Comparison of ENCODE assay signal across 26 cellular contexts in the genomic region with DNA sequence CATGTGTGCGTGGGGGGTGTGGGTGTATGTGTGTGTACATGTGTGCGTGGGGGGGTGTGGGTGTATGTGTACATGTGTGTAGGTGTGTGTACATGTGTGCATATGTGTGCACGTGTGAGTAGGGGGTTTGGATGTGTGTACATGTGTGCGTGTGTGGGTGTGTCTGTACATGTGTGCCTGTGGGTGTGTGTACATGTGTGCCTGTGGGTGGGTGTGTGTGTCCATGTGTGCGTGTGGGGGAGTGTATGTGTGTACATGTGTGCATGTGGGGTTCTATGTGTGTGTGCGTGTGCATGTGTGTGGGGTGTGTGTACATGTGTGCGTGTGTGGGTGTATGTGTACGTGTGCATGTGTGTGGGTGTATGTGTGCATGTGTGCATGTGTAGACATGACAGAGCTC.
DNase-seq lines count a peak whose midpoint lies in the region; ATAC-seq, FAIRE-seq and TF ChIP-seq lines count a peak whose summit lies in the region.
"Had no signal": no experiment of that assay in that cellular context is flagged by ENCODE, and none has a peak within 500 bp of the region (broad histone marks: within the 10 kb centered on the region; RNA-seq: fewer than 3 reads in every experiment).

No MANE protein-coding gene starts in this region.

- peak overlapping the region; percentile 37; the same call in 1 of the 2 replicates for H4K8ac ChIP-seq in H1 (ENCODE audit: extremely low read depth, insufficient read depth, low read length)

- no peak overlapping the region for H3K4me3 ChIP-seq in HepG2 (replicated peaks in 1 of 3; ENCODE audit: insufficient read depth in 1 of 3, low read depth in 2 of 3, low read length in 3 of 3)
- H3K4me3 ChIP-seq in right lobe of liver = no peak overlapping the region
- no peak overlapping the region; a peak in 1 of 8 replicates for H3K4me3 ChIP-seq in H1 (ENCODE audit: extremely low read depth in 1 of 4, insufficient read depth in 2 of 4, low read depth in 3 of 4, low read length in 4 of 4)
- H3K4me3 ChIP-seq in neural progenitor cell = no peak overlapping the region
- H3K4me3 ChIP-seq: BLaER1, GM12878 had no signal

- intact Hi-C loops in HepG2 (cut with micrococcal nuclease; ENCODE audit: unreplicated experiment) (no loop called here), right lobe of liver (cut with DNase I) (no loop called here)

- no peaks in the 10 kb centered on the region for H3K79me1 ChIP-seq in H1 (ENCODE audit: low read depth, low read length)

- H3K23me2 ChIP-seq in H1 (ENCODE audit: low read depth, low read length) = peaks cover 8% of the 10 kb centered on the region

- FAIRE-seq in HepG2 (lab: Jason Lieb, UNC) (no peak), H1 (lab: Jason Lieb, UNC) (no peak)
- FAIRE-seq: A204.1, D721Med, GM12878, GM18507 had no signal

- H3K27ac Mint-ChIP-seq in neural progenitor cell (no peak overlapping the region), progenitor cell of endocrine pancreas (peak overlapping the region; percentile 33)
- H3K27ac Mint-ChIP-seq in activated naive CD8-positive, alpha-beta T cell treated with anti-CD3 and anti-CD28 coated beads for 36 hours = no peak overlapping the region
- H3K27ac Mint-ChIP-seq: B cell; CD8-positive, alpha-beta T cell; HFFc6 had no signal

- TF ChIP-seq POLR2A in HepG2 (IDR thresholded peaks at IDR 0.05; ENCODE audit: insufficient read depth in 1 of 2, low read depth in 2 of 2, low read length in 2 of 2) (no peak), right lobe of liver (IDR thresholded peaks at IDR 0.05) (no peak), H1 (IDR thresholded peaks at IDR 0.05; ENCODE audit: control extremely low read depth in 1 of 2, low read depth in 2 of 2, low read length in 2 of 2) (no peak)

- H3K14ac ChIP-seq in H1 (ENCODE audit: insufficient read length) = no peak overlapping the region

- DNase-seq in HepG2 (ENCODE audit: low spot score) (no peak), right lobe of liver (no peak), H1 (ENCODE audit: low read depth in 1 of 2, low spot score in 2 of 2) (no peak), neural progenitor cell (ENCODE audit: low spot score) (no peak), progenitor cell of endocrine pancreas (ENCODE audit: low spot score, unreplicated experiment) (no peak)
- no peak for DNase-seq in activated naive CD8-positive, alpha-beta T cell treated with anti-CD3 and anti-CD28 coated beads for 36 hours
- DNase-seq in activated naive CD4-positive, alpha-beta T cell (lab: John Stamatoyannopoulos, UW) = no peak
- DNase-seq: CD4-positive, CD25-positive, alpha-beta regulatory T cell; CD8-positive, alpha-beta T cell; DMS 273 treated with DMSO at 0.1 percent for 48 hours; DMS79; EL; GDM1; GOT3; H7; HCEC 1CT; HFFc6 had no signal

- peaks cover 0 to 10% of the 10 kb centered on the region in 2 experiments; a peak in 2 of 5 replicates for H3K27me3 ChIP-seq in HepG2 (ENCODE audit: control insufficient read depth in 1 of 2, insufficient read depth in 2 of 2, low read length in 2 of 2)
- H3K27me3 ChIP-seq in right lobe of liver = no peaks in the 10 kb centered on the region
- no peaks in the 10 kb centered on the region; a peak in 1 of 7 replicates for H3K27me3 ChIP-seq in H1 (replicated peaks in 1 of 4; ENCODE audit: control insufficient read depth in 3 of 4, extremely low read depth in 1 of 4, insufficient read depth in 3 of 4, low read length in 3 of 4)
- no peaks in the 10 kb centered on the region for H3K27me3 ChIP-seq in neural progenitor cell
- H3K27me3 ChIP-seq: BLaER1 had no signal

- no peak overlapping the region for H2BK5ac ChIP-seq in H1 (ENCODE audit: low read depth, low read length)

- peak overlapping the region; percentile 33 for H2BK120ac ChIP-seq in H1 (replicated peaks; ENCODE audit: low read depth, low read length)

- H3K4me3 Mint-ChIP-seq in neural progenitor cell (peak overlapping the region; percentile 46), progenitor cell of endocrine pancreas (ENCODE audit: low read depth) (no peak overlapping the region)
- no peak overlapping the region for H3K4me3 Mint-ChIP-seq in activated naive CD8-positive, alpha-beta T cell treated with anti-CD3 and anti-CD28 coated beads for 36 hours
- H3K4me3 Mint-ChIP-seq: B cell; CD4-positive, CD25-positive, alpha-beta regulatory T cell; CD8-positive, alpha-beta T cell; HFFc6 had no signal

- H3K4me1 ChIP-seq in HepG2 (ENCODE audit: insufficient read depth, low read length) = no peaks in the 10 kb centered on the region
- no peaks in the 10 kb centered on the region for H3K4me1 ChIP-seq in right lobe of liver
- peaks cover 0 to 9% (median 4%) of the 10 kb centered on the region in 4 experiments; a peak in 4 of 7 replicates for H3K4me1 ChIP-seq in H1 (replicated peaks in 1 of 4; ENCODE audit: control insufficient read depth in 3 of 4, insufficient read depth in 4 of 4, low read length in 3 of 4)
- H3K4me1 ChIP-seq in neural progenitor cell = peaks cover 16% of the 10 kb centered on the region

- no peak overlapping the region for H2AFZ ChIP-seq in HepG2 (ENCODE audit: low read length)
- H2AFZ ChIP-seq in H1 (ENCODE audit: low read length) = no peak overlapping the region
- H2AFZ ChIP-seq in neural progenitor cell (replicated peaks) = no peak overlapping the region

- TF ChIP-seq RAD21 in HepG2 (CRISPR knock-in tag; IDR thresholded peaks at IDR 0.05) (no peak), H1 (IDR thresholded peaks at IDR 0.05 in 1 of 2, conservative IDR thresholded peaks at IDR 0.05 in 1 of 2; ENCODE audit: low read depth in 2 of 2, low read length in 2 of 2) (no peak)

- H3K36me3 ChIP-seq in HepG2 (replicated peaks in 1 of 2; ENCODE audit: control insufficient read depth in 1 of 2, insufficient read depth in 2 of 2, low read length in 2 of 2) (no peaks in the 10 kb centered on the region), right lobe of liver (no peaks in the 10 kb centered on the region), H1 (ENCODE audit: control insufficient read depth in 2 of 4, insufficient read depth in 4 of 4, low read length in 3 of 4) (no peaks in the 10 kb centered on the region; a peak in 1 of 8 replicates), neural progenitor cell (no peaks in the 10 kb centered on the region)
- H3K36me3 ChIP-seq: BLaER1 had no signal

- H2AK5ac ChIP-seq in H1 (ENCODE audit: low read depth, low read length) = no peak overlapping the region

- no peak overlapping the region for H3K56ac ChIP-seq in H1 (replicated peaks; ENCODE audit: insufficient read length, low read depth, low read length)

- H3K27me3 Mint-ChIP-seq in neural progenitor cell (ENCODE audit: insufficient read depth, low read depth) (peaks cover 21% of the 10 kb centered on the region), progenitor cell of endocrine pancreas (peaks cover 7% of the 10 kb centered on the region)
- H3K27me3 Mint-ChIP-seq in activated naive CD8-positive, alpha-beta T cell treated with anti-CD3 and anti-CD28 coated beads for 36 hours = no peaks in the 10 kb centered on the region
- H3K27me3 Mint-ChIP-seq: B cell; CD4-positive, CD25-positive, alpha-beta regulatory T cell had no signal

- TF ChIP-seq EP300 in HepG2 (IDR thresholded peaks at IDR 0.05; ENCODE audit: low read depth in 2 of 2, low read length in 2 of 2) (no peak), HepG2 (CRISPR knock-in tag; IDR thresholded peaks at IDR 0.05; ENCODE audit: borderline replicate concordance) (no peak), H1 (IDR thresholded peaks at IDR 0.05; ENCODE audit: borderline replicate concordance in 1 of 2, low read depth in 2 of 2, low read length in 2 of 2) (no peak)

- no peak overlapping the region for H4K5ac ChIP-seq in H1 (ENCODE audit: insufficient read length, low read depth, low read length)

- 79% methylated on average over 8 of the region's 8 CpGs for WGBS in HepG2 (ENCODE audit: low lambda C conversion rate)
- WGBS in right lobe of liver (ENCODE audit: insufficient coverage, low coverage, low lambda C conversion rate, missing lambda C conversion rate) = 93% methylated on average over 8 of the region's 8 CpGs
- 90% methylated on average over 7 of the region's 8 CpGs; no CpG with 5 or more reads in 1 of the 2 experiments for WGBS in H1 (ENCODE audit: extremely low coverage in 1 of 2, insufficient coverage in 1 of 2, insufficient read length in 1 of 2, insufficient replicate concordance in 2 of 2, low coverage in 1 of 2, low lambda C conversion rate in 2 of 2, missing lambda C conversion rate in 1 of 2), 2 experiments

- CTCF ChIA-PET in HepG2 (lab: Yijun Ruan, JAX; ENCODE audit: low intra/inter-chr PET ratio, low total read pairs) = no interaction called here
- CTCF ChIA-PET in H1 (lab: Charles Lee; ENCODE audit: partially characterized antibody) = interaction anchor here (0.6 to 4.2 kb wide), 2 partner anchors 14 to 1139 kb away, joined by 5 to 23 read pairs; no protein-coding TSS in a partner anchor

- H3K9me3 ChIP-seq in HepG2 (ENCODE audit: low read length) (peaks cover 23% of the 10 kb centered on the region), right lobe of liver (peaks cover 0 to 5% (median 0%) of the 10 kb centered on the region in 4 donors), H1 (ENCODE audit: insufficient read depth in 2 of 2, low read depth in 1 of 2, low read length in 1 of 2) (peaks cover 0 to 14% of the 10 kb centered on the region in 2 experiments; a peak in 2 of 4 replicates), neural progenitor cell (ENCODE audit: low read depth) (no peaks in the 10 kb centered on the region)

- H3K4me2 ChIP-seq in HepG2 (ENCODE audit: low read depth, low read length) (no peak overlapping the region), H1 (ENCODE audit: insufficient read depth in 1 of 2, low read depth in 2 of 2, low read length in 2 of 2) (no peak overlapping the region), neural progenitor cell (no peak overlapping the region)
- H3K4me2 ChIP-seq: BLaER1 had no signal

- no peak overlapping the region for H3K27ac ChIP-seq in HepG2 (ENCODE audit: extremely low read length, insufficient read depth, low read length)
- H3K27ac ChIP-seq in right lobe of liver = no peak overlapping the region
- H3K27ac ChIP-seq in H1 (ENCODE audit: low read depth, low read length) = no peak overlapping the region
- H3K27ac ChIP-seq in neural progenitor cell = no peak overlapping the region
- H3K27ac ChIP-seq: 22Rv1, BLaER1, C4-2B had no signal

- H3K18ac ChIP-seq in H1 (ENCODE audit: extremely low read depth, low read length) = no peak overlapping the region

- H2BK20ac ChIP-seq in H1 (ENCODE audit: low read length) = no peak overlapping the region

- H3K9ac ChIP-seq in HepG2 (ENCODE audit: insufficient read depth, low read depth, low read length) (no peak overlapping the region), H1 (replicated peaks in 1 of 4; ENCODE audit: extremely low read depth in 1 of 4, low read depth in 3 of 4, low read length in 3 of 4) (no peak overlapping the region; a peak in 1 of 7 replicates), neural progenitor cell (no peak overlapping the region)
- H3K9ac ChIP-seq: BLaER1 had no signal

- H3K36me3 Mint-ChIP-seq in neural progenitor cell = no peaks in the 10 kb centered on the region
- no peaks in the 10 kb centered on the region for H3K36me3 Mint-ChIP-seq in progenitor cell of endocrine pancreas (ENCODE audit: insufficient read depth)
- no peaks in the 10 kb centered on the region for H3K36me3 Mint-ChIP-seq in activated naive CD8-positive, alpha-beta T cell treated with anti-CD3 and anti-CD28 coated beads for 36 hours
- H3K36me3 Mint-ChIP-seq: CD4-positive, CD25-positive, alpha-beta regulatory T cell; CD8-positive, alpha-beta T cell had no signal

- BruUV-seq in HepG2 (replicated peaks; lab: Mats Ljungman, UMichigan) = no TSS peak

- peaks cover 24% of the 10 kb centered on the region for H3F3A ChIP-seq in neural progenitor cell (ENCODE audit: low read depth)

- peaks cover 16% of the 10 kb centered on the region for H3K9me3 Mint-ChIP-seq in neural progenitor cell
- peaks cover 7% of the 10 kb centered on the region for H3K9me3 Mint-ChIP-seq in progenitor cell of endocrine pancreas (ENCODE audit: low read depth)
- H3K9me3 Mint-ChIP-seq in activated naive CD8-positive, alpha-beta T cell treated with anti-CD3 and anti-CD28 coated beads for 36 hours = peaks cover 20% of the 10 kb centered on the region

- no peak overlapping the region for H2BK15ac ChIP-seq in H1 (ENCODE audit: low read length)

- H3K23ac ChIP-seq in H1 (ENCODE audit: insufficient read length) = no peak overlapping the region

- H2BK12ac ChIP-seq in H1 (ENCODE audit: low read depth, low read length) = no peak overlapping the region

- peak overlapping the region; percentile 14 for H4K91ac ChIP-seq in H1 (replicated peaks; ENCODE audit: insufficient read length, low read length)

- in situ Hi-C loops in HepG2 (cut with HindIII; ENCODE audit: extremely low pct_ligation_motif_present, low pct_unique_long_range_greater_than_20kb) = no loop called here

- H3K4ac ChIP-seq in H1 (replicated peaks; ENCODE audit: insufficient read length, low read depth, low read length) = no peak overlapping the region

- TF ChIP-seq CTCF in HepG2 (CRISPR knock-in tag; IDR thresholded peaks at IDR 0.05) (no peak), right lobe of liver (IDR thresholded peaks at IDR 0.05) (no peak), H1 (IDR thresholded peaks at IDR 0.05; ENCODE audit: control extremely low read depth in 1 of 3, insufficient read depth in 1 of 3, low read depth in 1 of 3, low read length in 3 of 3) (no peak), neural progenitor cell (IDR thresholded peaks at IDR 0.05) (no peak), progenitor cell of endocrine pancreas (IDR thresholded peaks at IDR 0.05; ENCODE audit: unreplicated experiment) (no peak)

- POLR2A ChIA-PET in HepG2 (lab: Yijun Ruan, JAX) (no interaction called here), H1 (lab: Charles Lee; ENCODE audit: partially characterized antibody) (no interaction called here)

- no peak for ATAC-seq in HepG2
- no peak for ATAC-seq in right lobe of liver
- no peak for ATAC-seq in HG02678 (IDR thresholded peaks at IDR 0.05; ENCODE audit: unreplicated experiment)
- ATAC-seq: CD8-positive, alpha-beta T cell; GM12878 had no signal

- H4K20me1 ChIP-seq in HepG2 (ENCODE audit: insufficient read depth, low read length) (no peaks in the 10 kb centered on the region), H1 (replicated peaks in 1 of 2; ENCODE audit: control insufficient read depth in 1 of 2, insufficient read depth in 2 of 2, low read length in 2 of 2) (peaks cover 0 to 9% of the 10 kb centered on the region in 2 experiments), neural progenitor cell (ENCODE audit: low read depth) (no peaks in the 10 kb centered on the region)
- H4K20me1 ChIP-seq: BLaER1 had no signal

- H3K4me1 Mint-ChIP-seq in neural progenitor cell = peaks cover 37% of the 10 kb centered on the region
- H3K4me1 Mint-ChIP-seq in progenitor cell of endocrine pancreas (ENCODE audit: low read depth) = no peaks in the 10 kb centered on the region
- no peaks in the 10 kb centered on the region for H3K4me1 Mint-ChIP-seq in activated naive CD8-positive, alpha-beta T cell treated with anti-CD3 and anti-CD28 coated beads for 36 hours
- H3K4me1 Mint-ChIP-seq: B cell; CD4-positive, CD25-positive, alpha-beta regulatory T cell had no signal

- H3K79me2 ChIP-seq in HepG2 (ENCODE audit: insufficient read depth, low read length) = no peaks in the 10 kb centered on the region
- no peaks in the 10 kb centered on the region; a peak in 1 of 4 replicates for H3K79me2 ChIP-seq in H1 (ENCODE audit: control insufficient read depth in 1 of 2, insufficient read depth in 2 of 2, low read length in 2 of 2)
- H3K79me2 ChIP-seq in neural progenitor cell (ENCODE audit: low read depth) = no peaks in the 10 kb centered on the region
